Comparison of ENCODE assay signal across 8 cellular contexts in the genomic region with DNA sequence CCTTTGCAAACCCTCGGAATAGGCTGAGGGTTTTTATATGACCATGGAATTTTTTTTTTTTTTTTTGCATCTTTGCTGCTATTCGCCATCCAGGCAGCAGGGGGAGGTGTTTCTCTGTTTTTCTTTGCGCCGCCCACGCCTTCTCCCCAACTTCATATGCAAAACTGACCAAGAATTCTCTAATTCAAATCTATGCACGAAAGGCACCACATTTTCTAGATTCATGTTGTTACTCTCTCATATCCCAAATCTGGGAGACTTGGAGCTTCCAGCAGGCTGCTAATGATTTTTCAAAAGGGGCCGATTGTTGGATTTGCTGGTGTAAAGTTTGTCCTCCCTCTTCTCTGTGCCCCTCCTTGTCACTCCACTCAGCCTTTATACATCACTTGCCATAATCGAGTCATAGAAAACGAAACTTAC. TPM values are rescaled to one million over a fixed set of nuclear protein-coding genes. Genes with fewer than 3 reads are reported as not detected.
DNase-seq lines count a peak whose midpoint lies in the region; ATAC-seq lines count a peak whose summit lies in the region.

No MANE protein-coding gene starts in this region.

- CTCF ChIA-PET in CD4-positive, alpha-beta memory T cell (lab: Charles Lee; ENCODE audit: partially characterized antibody), result interaction anchor here (0.6 to 5.3 kb wide), 15 partner anchors 12 to 1800 kb away, joined by 3 to 74 read pairs (median 4); a partner anchor contains a TSS
- CTCF ChIA-PET in activated CD8-positive, alpha-beta T cell treated with anti-CD3 and anti-CD28 coated beads, Interleukin-2, amount 10 ng/mL, durations not matched to agents 7 days and 5 days (lab: Charles Lee), result interaction anchor here (0.7 to 4.4 kb wide), 9 partner anchors 9 to 1816 kb away, joined by 3 to 34 read pairs (median 3); a partner anchor contains a TSS

- no peaks in the 10 kb centered on the region for H3K36me3 Mint-ChIP-seq in CD4-positive, alpha-beta memory T cell
- no peaks in the 10 kb centered on the region for H3K36me3 Mint-ChIP-seq in activated CD8-positive, alpha-beta T cell treated with anti-CD3 and anti-CD28 coated beads, Interleukin-2, amount 10 ng/mL, durations not matched to agents 7 days and 5 days (ENCODE audit: low read depth)

- H3K27ac ChIP-seq in CD4-positive, alpha-beta memory T cell (ENCODE audit: low read depth, low read length), result no peak overlapping the region
- H3K27ac ChIP-seq in effector memory CD4-positive, alpha-beta T cell (ENCODE audit: insufficient read depth, low read length, poor library complexity, severe bottlenecking), result no peak overlapping the region

- no peaks in the 10 kb centered on the region for H3K27me3 ChIP-seq in CD4-positive, alpha-beta memory T cell (ENCODE audit: insufficient read depth, low read length)
- no peaks in the 10 kb centered on the region for H3K27me3 ChIP-seq in H7 (ENCODE audit: control insufficient read depth, insufficient read depth, low read length)
- H3K27me3 ChIP-seq in effector memory CD4-positive, alpha-beta T cell (replicated peaks; ENCODE audit: control insufficient read depth, insufficient read depth, low read length, poor library complexity, severe bottlenecking), result no peaks in the 10 kb centered on the region

- peaks cover 0 to 5% of the 10 kb centered on the region in 2 donors for H3K27me3 Mint-ChIP-seq in CD4-positive, alpha-beta memory T cell
- peaks cover 4% of the 10 kb centered on the region for H3K27me3 Mint-ChIP-seq in activated CD8-positive, alpha-beta T cell treated with anti-CD3 and anti-CD28 coated beads, Interleukin-2, amount 10 ng/mL, durations not matched to agents 7 days and 5 days (ENCODE audit: low read depth)

- H3K4me1 Mint-ChIP-seq in CD4-positive, alpha-beta memory T cell, result peaks cover 8 to 19% (median 11%) of the 10 kb centered on the region in 4 donors
- peaks cover 7% of the 10 kb centered on the region for H3K4me1 Mint-ChIP-seq in activated CD8-positive, alpha-beta T cell treated with anti-CD3 and anti-CD28 coated beads, Interleukin-2, amount 10 ng/mL, durations not matched to agents 7 days and 5 days (ENCODE audit: low read depth)

- no peaks in the 10 kb centered on the region for H3K36me3 ChIP-seq in CD4-positive, alpha-beta memory T cell (ENCODE audit: insufficient read depth, low read length)
- H3K36me3 ChIP-seq in H7 (replicated peaks; ENCODE audit: control insufficient read depth, insufficient read depth, low read length), result no peaks in the 10 kb centered on the region
- H3K36me3 ChIP-seq in effector memory CD4-positive, alpha-beta T cell (ENCODE audit: control insufficient read depth, insufficient read depth, low read length), result no peaks in the 10 kb centered on the region

- ATAC-seq in activated CD8-positive, alpha-beta T cell treated with anti-CD3 and anti-CD28 coated beads, Interleukin-2, amount 10 ng/mL, durations not matched to agents 7 days and 5 days, result no peak
- ATAC-seq in GM21528 (IDR thresholded peaks at IDR 0.05; ENCODE audit: low FRiP score, unreplicated experiment), result no peak

- H3K27ac Mint-ChIP-seq in CD4-positive, alpha-beta memory T cell, result peak overlapping the region in 6 of 7 donors; percentile 8 to 87 (median 54)
- peak overlapping the region; percentile 66 for H3K27ac Mint-ChIP-seq in activated CD8-positive, alpha-beta T cell treated with anti-CD3 and anti-CD28 coated beads, Interleukin-2, amount 10 ng/mL, durations not matched to agents 7 days and 5 days

- peak; percentile 54 to 60 (median 58) for DNase-seq in CD4-positive, alpha-beta memory T cell
- DNase-seq in H7 (peak; percentile 61), NCI-H345 (lab: John Stamatoyannopoulos, UW) (peak; percentile 29), midbrain (lab: John Stamatoyannopoulos, UW) (peak; percentile 60)
- DNase-seq in activated CD8-positive, alpha-beta T cell treated with anti-CD3 and anti-CD28 coated beads, Interleukin-2, amount 10 ng/mL, durations not matched to agents 7 days and 5 days, result peak; percentile 58
- DNase-seq in effector memory CD4-positive, alpha-beta T cell, result peak; percentile 13 to 28 (median 14)
- DNase-seq in stimulated activated CD8-positive, alpha-beta memory T cell treated with anti-CD3 and anti-CD28 coated beads, Interleukin-15, amount 100 ng/mL, for 1 hour (ENCODE audit: low read depth), result peak; percentile 35

- POLR2A ChIA-PET in CD4-positive, alpha-beta memory T cell (lab: Charles Lee; ENCODE audit: partially characterized antibody), result interaction anchor here (0.9 to 1.2 kb wide), 2 partner anchors 9 to 29 kb away, joined by 3 to 5 read pairs; a partner anchor contains a TSS
- POLR2A ChIA-PET in activated CD8-positive, alpha-beta T cell treated with anti-CD3 and anti-CD28 coated beads, Interleukin-2, amount 10 ng/mL, durations not matched to agents 7 days and 5 days (lab: Charles Lee), result interaction anchor here (0.6 to 1.0 kb wide), 3 partner anchors 521 to 1410 kb away, joined by 3 read pairs; no protein-coding TSS in a partner anchor

- H3K4me1 ChIP-seq in CD4-positive, alpha-beta memory T cell (ENCODE audit: insufficient read depth, low read length), result peaks cover 7% of the 10 kb centered on the region
- no peaks in the 10 kb centered on the region for H3K4me1 ChIP-seq in effector memory CD4-positive, alpha-beta T cell (ENCODE audit: control insufficient read depth, insufficient read depth, low read length, poor library complexity, severe bottlenecking)

- H3K9me3 ChIP-seq in CD4-positive, alpha-beta memory T cell (ENCODE audit: control insufficient read depth in 1 of 2, low read length in 2 of 2), result no peaks in the 10 kb centered on the region
- no peaks in the 10 kb centered on the region for H3K9me3 ChIP-seq in effector memory CD4-positive, alpha-beta T cell (ENCODE audit: control insufficient read depth, low read length)

- H3K4me3 ChIP-seq in CD4-positive, alpha-beta memory T cell (ENCODE audit: low read length in 2 of 2), result peak overlapping the region in 1 of 2 donors; percentile 26
- no peak overlapping the region for H3K4me3 ChIP-seq in H7 (ENCODE audit: insufficient read depth, low read depth, low read length)
- peak overlapping the region; percentile 20 for H3K4me3 ChIP-seq in effector memory CD4-positive, alpha-beta T cell (ENCODE audit: insufficient read depth, low read depth, low read length, poor library complexity, severe bottlenecking)

- H3K9me3 Mint-ChIP-seq in CD4-positive, alpha-beta memory T cell, result no peaks in the 10 kb centered on the region
- no peaks in the 10 kb centered on the region for H3K9me3 Mint-ChIP-seq in activated CD8-positive, alpha-beta T cell treated with anti-CD3 and anti-CD28 coated beads, Interleukin-2, amount 10 ng/mL, durations not matched to agents 7 days and 5 days (ENCODE audit: insufficient read depth)

- peak overlapping the region; percentile 17 to 87 (median 80) for H3K4me3 Mint-ChIP-seq in CD4-positive, alpha-beta memory T cell
- H3K4me3 Mint-ChIP-seq in activated CD8-positive, alpha-beta T cell treated with anti-CD3 and anti-CD28 coated beads, Interleukin-2, amount 10 ng/mL, durations not matched to agents 7 days and 5 days, result peak overlapping the region; percentile 49

- intact Hi-C loops in CD4-positive, alpha-beta memory T cell (cut with micrococcal nuclease), result loop anchor here (1.0 to 2.0 kb wide), 3 partner anchors 598 to 1994 kb away; no protein-coding TSS in a partner anchor

RNA-seq across cellular contexts. Expression of a gene that starts 29.1 kb away (rescaled TPM):
- 10 to 100 TPM; 67.8 to 72.3 TPM for total RNA-seq in CD4-positive, alpha-beta memory T cell
- polyA plus RNA-seq in CD4-positive, alpha-beta memory T cell, result 1 to 10 TPM in 1 of 2 donors, under 1 TPM in 1; 0.86 to 6.7 TPM
- 11.4 and 25.1 TPM in 2 replicates for total RNA-seq in H7 (2014; rRNA removed; shearing (Covaris generic))
- 10 to 100 TPM; 29.7 to 30.2 TPM for total RNA-seq in activated CD8-positive, alpha-beta T cell treated with anti-CD3 and anti-CD28 coated beads, Interleukin-2, amount 10 ng/mL, durations not matched to agents 7 days and 5 days
